ENCODE assay signal across 26 cellular contexts in genomic region chrX:17669891-17670290, GRCh38.
"Had no signal": no experiment of that assay in that cellular context is flagged by ENCODE, and none has a peak within 500 bp of the region (broad histone marks: within the 10 kb centered on the region; RNA-seq: fewer than 3 reads in every experiment).

No MANE protein-coding gene starts in this region.

- H3K27me3 Mint-ChIP-seq: activated B cell treated with CpG ODN at 0.5 μM for 24 hours; activated CD8-positive, alpha-beta memory T cell treated with anti-CD3 and anti-CD28 coated beads, Interleukin-2, amount 10 ng/mL, durations not matched to agents 7 days and 5 days; stimulated activated naive CD8-positive, alpha-beta T cell treated with anti-CD3 and anti-CD28 coated beads, Interleukin-15, Interleukin-2, amounts not matched to agents 100 ng/mL and 50 ng/mL, for 24 hours had no signal

- H3K4me3 ChIP-seq: heart right ventricle, skin epidermis, tibial nerve had no signal

- DNase-seq: activated B cell treated with CpG ODN at 0.5 μM for 24 hours; activated CD4-positive, alpha-beta T cell treated with anti-CD3 and anti-CD28 coated beads, Interleukin-2, amount 50 U/mL, for 1 hour; activated CD8-positive, alpha-beta memory T cell treated with anti-CD3 and anti-CD28 coated beads, Interleukin-2, amount 10 ng/mL, durations not matched to agents 7 days and 5 days; activated CD8-positive, alpha-beta T cell treated with anti-CD3 and anti-CD28 coated beads, Interleukin-2, amount 10 ng/mL, durations not matched to agents 7 days and 5 days; activated effector memory CD4-positive, alpha-beta T cell treated with Interleukin-2 at 50 U/mL for 16 hours; activated naive CD4-positive, alpha-beta T cell treated with Interleukin-2 at 50 U/mL for 16 hours; activated naive CD8-positive, alpha-beta T cell treated with anti-CD3 and anti-CD28 coated beads, Interleukin-2, amount 10 ng/mL, durations not matched to agents 7 days and 5 days; activated T-cell treated with anti-CD3 and anti-CD28 coated beads, Interleukin-2, amount 50 U/mL, for 72 hours; central memory CD4-positive, alpha-beta T cell; endodermal cell; foreskin fibroblast; heart right ventricle; left ventricle myocardium superior; mammary epithelial cell; natural killer cell; retina; stimulated activated CD4-positive, alpha-beta T cell treated with anti-CD3 and anti-CD28 coated beads, Interleukin-12 subunit alpha, Interleukin-12 subunit beta, amount 100 ng/mL, for 4 hours; stimulated activated CD4-positive, alpha-beta T cell treated with anti-CD3 and anti-CD28 coated beads, Interleukin-4, amount 100 ng/mL, for 24 hours; T-helper 1 cell had no signal

- H3K27ac Mint-ChIP-seq: activated B cell treated with CpG ODN at 0.5 μM for 24 hours; activated CD8-positive, alpha-beta T cell treated with anti-CD3 and anti-CD28 coated beads, Interleukin-2, amount 10 ng/mL, durations not matched to agents 7 days and 5 days; activated naive CD8-positive, alpha-beta T cell treated with anti-CD3 and anti-CD28 coated beads, Interleukin-2, amount 10 ng/mL, durations not matched to agents 7 days and 5 days; endodermal cell; natural killer cell; stimulated activated effector memory CD8-positive, alpha-beta T cell treated with anti-CD3 and anti-CD28 coated beads, Interleukin-12 subunit alpha, Interleukin-12 subunit beta, amount 100 ng/mL, for 72 hours; stimulated activated naive CD8-positive, alpha-beta T cell treated with anti-CD3 and anti-CD28 coated beads, Interleukin-15, Interleukin-2, amounts not matched to agents 100 ng/mL and 50 ng/mL, for 24 hours had no signal

- H3K4me1 Mint-ChIP-seq: activated B cell treated with CpG ODN at 0.5 μM for 24 hours; endodermal cell; natural killer cell; stimulated activated effector memory CD8-positive, alpha-beta T cell treated with anti-CD3 and anti-CD28 coated beads, Interleukin-12 subunit alpha, Interleukin-12 subunit beta, amount 100 ng/mL, for 72 hours had no signal

- H3K9me3 Mint-ChIP-seq: activated B cell treated with CpG ODN at 0.5 μM for 24 hours; endodermal cell; natural killer cell; stimulated activated naive CD8-positive, alpha-beta T cell treated with anti-CD3 and anti-CD28 coated beads, Interleukin-15, Interleukin-2, amounts not matched to agents 100 ng/mL and 50 ng/mL, for 24 hours; T-helper 2 cell treated with Interferon-gamma antibody and Interleukin-4, amounts not matched to agents 5 μg/mL and 100 μg/mL, for 36 hours had no signal

- H3K4me3 Mint-ChIP-seq: activated B cell treated with CpG ODN at 0.5 μM for 24 hours; activated CD8-positive, alpha-beta memory T cell treated with anti-CD3 and anti-CD28 coated beads, Interleukin-2, amount 10 ng/mL, durations not matched to agents 7 days and 5 days; activated CD8-positive, alpha-beta T cell treated with anti-CD3 and anti-CD28 coated beads, Interleukin-2, amount 10 ng/mL, durations not matched to agents 7 days and 5 days; activated naive CD8-positive, alpha-beta T cell treated with anti-CD3 and anti-CD28 coated beads, Interleukin-2, amount 10 ng/mL, durations not matched to agents 7 days and 5 days; endodermal cell; natural killer cell; stimulated activated effector memory CD8-positive, alpha-beta T cell treated with anti-CD3 and anti-CD28 coated beads, Interleukin-12 subunit alpha, Interleukin-12 subunit beta, amount 100 ng/mL, for 72 hours; stimulated activated naive CD8-positive, alpha-beta T cell treated with anti-CD3 and anti-CD28 coated beads, Interleukin-15, Interleukin-2, amounts not matched to agents 100 ng/mL and 50 ng/mL, for 24 hours; T-helper 2 cell treated with Interferon-gamma antibody and Interleukin-4, amounts not matched to agents 5 μg/mL and 100 μg/mL, for 36 hours had no signal

- H3K9me3 ChIP-seq: heart right ventricle, tibial nerve had no signal

- H3K36me3 Mint-ChIP-seq: activated CD8-positive, alpha-beta memory T cell treated with anti-CD3 and anti-CD28 coated beads, Interleukin-2, amount 10 ng/mL, durations not matched to agents 7 days and 5 days; natural killer cell; stimulated activated effector memory CD8-positive, alpha-beta T cell treated with anti-CD3 and anti-CD28 coated beads, Interleukin-12 subunit alpha, Interleukin-12 subunit beta, amount 100 ng/mL, for 72 hours had no signal

- ATAC-seq: activated CD8-positive, alpha-beta memory T cell treated with anti-CD3 and anti-CD28 coated beads, Interleukin-2, amount 10 ng/mL, durations not matched to agents 7 days and 5 days; activated CD8-positive, alpha-beta T cell treated with anti-CD3 and anti-CD28 coated beads, Interleukin-2, amount 10 ng/mL, durations not matched to agents 7 days and 5 days; esophagus mucosa; heart right ventricle; left ventricle myocardium superior; natural killer cell; sciatic nerve had no signal

- H3K27ac ChIP-seq: heart right ventricle, skin epidermis, tibial nerve had no signal

- H3K27me3 ChIP-seq: tibial nerve had no signal

- H3K4me1 ChIP-seq: heart right ventricle, tibial nerve had no signal

- H3K36me3 ChIP-seq: heart right ventricle, tibial nerve had no signal
